In the genomic region with DNA sequence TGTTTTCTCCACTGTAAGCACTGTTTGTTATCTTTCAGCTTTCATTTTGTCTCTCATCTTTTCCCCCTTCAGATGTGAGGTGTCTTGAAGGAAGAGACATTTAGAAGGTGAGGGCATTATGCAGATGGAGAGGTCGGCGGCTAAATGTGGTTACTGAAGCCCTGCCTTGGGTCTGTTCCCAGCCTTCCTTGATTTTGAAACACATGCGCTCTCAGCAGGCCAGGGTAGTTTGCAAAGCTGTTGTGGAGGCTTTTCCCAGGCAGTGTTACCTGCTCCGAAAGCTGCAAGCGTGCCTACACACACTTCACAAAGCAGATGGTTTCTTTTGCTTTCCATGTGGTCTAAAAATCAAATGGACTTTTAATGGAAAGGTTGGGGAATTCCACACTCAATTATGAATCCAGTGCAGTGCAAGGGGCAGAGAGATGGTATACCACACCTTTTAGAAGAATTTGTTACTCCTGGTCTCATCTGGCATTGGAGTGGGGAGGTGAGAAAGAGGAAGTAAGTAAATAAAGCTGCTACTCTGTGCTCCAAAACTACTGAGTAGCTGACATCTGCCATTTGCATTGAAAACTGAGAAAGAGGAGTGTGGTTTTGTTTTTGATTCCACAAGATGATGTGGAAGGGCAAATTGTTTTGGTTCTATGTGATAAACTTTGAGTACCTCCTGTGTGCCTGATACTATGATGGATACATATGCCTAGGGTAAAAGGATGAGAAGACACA, we compare ENCODE assay signal across 1 cellular context.
TF ChIP-seq lines count a peak whose summit lies in the region.

No MANE protein-coding gene starts in this region.

TF ChIP-seq in HepG2, 621 proteins besides CTCF, POLR2A, EP300 and RAD21 (continued from another document):
- TF ChIP-seq, protein P1, sequence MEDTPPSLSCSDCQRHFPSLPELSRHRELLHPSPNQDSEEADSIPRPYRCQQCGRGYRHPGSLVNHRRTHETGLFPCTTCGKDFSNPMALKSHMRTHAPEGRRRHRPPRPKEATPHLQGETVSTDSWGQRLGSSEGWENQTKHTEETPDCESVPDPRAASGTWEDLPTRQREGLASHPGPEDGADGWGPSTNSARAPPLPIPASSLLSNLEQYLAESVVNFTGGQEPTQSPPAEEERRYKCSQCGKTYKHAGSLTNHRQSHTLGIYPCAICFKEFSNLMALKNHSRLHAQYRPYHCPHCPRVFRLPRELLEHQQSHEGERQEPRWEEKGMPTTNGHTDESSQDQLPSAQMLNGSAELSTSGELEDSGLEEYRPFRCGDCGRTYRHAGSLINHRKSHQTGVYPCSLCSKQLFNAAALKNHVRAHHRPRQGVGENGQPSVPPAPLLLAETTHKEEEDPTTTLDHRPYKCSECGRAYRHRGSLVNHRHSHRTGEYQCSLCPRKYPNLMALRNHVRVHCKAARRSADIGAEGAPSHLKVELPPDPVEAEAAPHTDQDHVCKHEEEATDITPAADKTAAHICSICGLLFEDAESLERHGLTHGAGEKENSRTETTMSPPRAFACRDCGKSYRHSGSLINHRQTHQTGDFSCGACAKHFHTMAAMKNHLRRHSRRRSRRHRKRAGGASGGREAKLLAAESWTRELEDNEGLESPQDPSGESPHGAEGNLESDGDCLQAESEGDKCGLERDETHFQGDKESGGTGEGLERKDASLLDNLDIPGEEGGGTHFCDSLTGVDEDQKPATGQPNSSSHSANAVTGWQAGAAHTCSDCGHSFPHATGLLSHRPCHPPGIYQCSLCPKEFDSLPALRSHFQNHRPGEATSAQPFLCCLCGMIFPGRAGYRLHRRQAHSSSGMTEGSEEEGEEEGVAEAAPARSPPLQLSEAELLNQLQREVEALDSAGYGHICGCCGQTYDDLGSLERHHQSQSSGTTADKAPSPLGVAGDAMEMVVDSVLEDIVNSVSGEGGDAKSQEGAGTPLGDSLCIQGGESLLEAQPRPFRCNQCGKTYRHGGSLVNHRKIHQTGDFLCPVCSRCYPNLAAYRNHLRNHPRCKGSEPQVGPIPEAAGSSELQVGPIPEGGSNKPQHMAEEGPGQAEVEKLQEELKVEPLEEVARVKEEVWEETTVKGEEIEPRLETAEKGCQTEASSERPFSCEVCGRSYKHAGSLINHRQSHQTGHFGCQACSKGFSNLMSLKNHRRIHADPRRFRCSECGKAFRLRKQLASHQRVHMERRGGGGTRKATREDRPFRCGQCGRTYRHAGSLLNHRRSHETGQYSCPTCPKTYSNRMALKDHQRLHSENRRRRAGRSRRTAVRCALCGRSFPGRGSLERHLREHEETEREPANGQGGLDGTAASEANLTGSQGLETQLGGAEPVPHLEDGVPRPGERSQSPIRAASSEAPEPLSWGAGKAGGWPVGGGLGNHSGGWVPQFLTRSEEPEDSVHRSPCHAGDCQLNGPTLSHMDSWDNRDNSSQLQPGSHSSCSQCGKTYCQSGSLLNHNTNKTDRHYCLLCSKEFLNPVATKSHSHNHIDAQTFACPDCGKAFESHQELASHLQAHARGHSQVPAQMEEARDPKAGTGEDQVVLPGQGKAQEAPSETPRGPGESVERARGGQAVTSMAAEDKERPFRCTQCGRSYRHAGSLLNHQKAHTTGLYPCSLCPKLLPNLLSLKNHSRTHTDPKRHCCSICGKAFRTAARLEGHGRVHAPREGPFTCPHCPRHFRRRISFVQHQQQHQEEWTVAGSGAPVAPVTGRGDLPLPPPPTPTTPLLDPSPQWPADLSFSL (CRISPR knock-in tag; IDR thresholded peaks at IDR 0.05): no peak
- no peak for TF ChIP-seq ZBTB1 (CRISPR knock-in tag; IDR thresholded peaks at IDR 0.05; ENCODE audit: borderline replicate concordance)
- no peak for TF ChIP-seq ZNF383 (CRISPR knock-in tag; IDR thresholded peaks at IDR 0.05; ENCODE audit: borderline replicate concordance)
- no peak for TF ChIP-seq ZFP82 (CRISPR knock-in tag; IDR thresholded peaks at IDR 0.05; ENCODE audit: borderline replicate concordance)
- no peak for TF ChIP-seq KLF11 (CRISPR knock-in tag; IDR thresholded peaks at IDR 0.05)
- TF ChIP-seq, protein P2, sequence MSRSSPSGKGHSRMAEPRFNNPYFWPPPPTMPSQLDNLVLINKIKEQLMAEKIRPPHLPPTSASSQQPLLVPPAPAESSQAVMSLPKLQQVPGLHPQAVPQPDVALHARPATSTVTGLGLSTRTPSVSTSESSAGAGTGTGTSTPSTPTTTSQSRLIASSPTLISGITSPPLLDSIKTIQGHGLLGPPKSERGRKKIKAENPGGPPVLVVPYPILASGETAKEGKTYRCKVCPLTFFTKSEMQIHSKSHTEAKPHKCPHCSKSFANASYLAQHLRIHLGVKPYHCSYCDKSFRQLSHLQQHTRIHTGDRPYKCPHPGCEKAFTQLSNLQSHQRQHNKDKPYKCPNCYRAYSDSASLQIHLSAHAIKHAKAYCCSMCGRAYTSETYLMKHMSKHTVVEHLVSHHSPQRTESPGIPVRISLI (CRISPR knock-in tag; IDR thresholded peaks at IDR 0.05; ENCODE audit: borderline replicate concordance): no peak
- TF ChIP-seq ZNF234 (CRISPR knock-in tag; conservative IDR thresholded peaks at IDR 0.05): no peak
- no peak for TF ChIP-seq CREM (IDR thresholded peaks at IDR 0.05)
- TF ChIP-seq CREM (CRISPR knock-in tag; IDR thresholded peaks at IDR 0.05): no peak
- TF ChIP-seq, protein P3, sequence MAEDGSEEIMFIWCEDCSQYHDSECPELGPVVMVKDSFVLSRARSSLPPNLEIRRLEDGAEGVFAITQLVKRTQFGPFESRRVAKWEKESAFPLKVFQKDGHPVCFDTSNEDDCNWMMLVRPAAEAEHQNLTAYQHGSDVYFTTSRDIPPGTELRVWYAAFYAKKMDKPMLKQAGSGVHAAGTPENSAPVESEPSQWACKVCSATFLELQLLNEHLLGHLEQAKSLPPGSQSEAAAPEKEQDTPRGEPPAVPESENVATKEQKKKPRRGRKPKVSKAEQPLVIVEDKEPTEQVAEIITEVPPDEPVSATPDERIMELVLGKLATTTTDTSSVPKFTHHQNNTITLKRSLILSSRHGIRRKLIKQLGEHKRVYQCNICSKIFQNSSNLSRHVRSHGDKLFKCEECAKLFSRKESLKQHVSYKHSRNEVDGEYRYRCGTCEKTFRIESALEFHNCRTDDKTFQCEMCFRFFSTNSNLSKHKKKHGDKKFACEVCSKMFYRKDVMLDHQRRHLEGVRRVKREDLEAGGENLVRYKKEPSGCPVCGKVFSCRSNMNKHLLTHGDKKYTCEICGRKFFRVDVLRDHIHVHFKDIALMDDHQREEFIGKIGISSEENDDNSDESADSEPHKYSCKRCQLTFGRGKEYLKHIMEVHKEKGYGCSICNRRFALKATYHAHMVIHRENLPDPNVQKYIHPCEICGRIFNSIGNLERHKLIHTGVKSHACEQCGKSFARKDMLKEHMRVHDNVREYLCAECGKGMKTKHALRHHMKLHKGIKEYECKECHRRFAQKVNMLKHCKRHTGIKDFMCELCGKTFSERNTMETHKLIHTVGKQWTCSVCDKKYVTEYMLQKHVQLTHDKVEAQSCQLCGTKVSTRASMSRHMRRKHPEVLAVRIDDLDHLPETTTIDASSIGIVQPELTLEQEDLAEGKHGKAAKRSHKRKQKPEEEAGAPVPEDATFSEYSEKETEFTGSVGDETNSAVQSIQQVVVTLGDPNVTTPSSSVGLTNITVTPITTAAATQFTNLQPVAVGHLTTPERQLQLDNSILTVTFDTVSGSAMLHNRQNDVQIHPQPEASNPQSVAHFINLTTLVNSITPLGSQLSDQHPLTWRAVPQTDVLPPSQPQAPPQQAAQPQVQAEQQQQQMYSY (CRISPR knock-in tag; IDR thresholded peaks at IDR 0.05): no peak
- TF ChIP-seq ZNF746 (CRISPR knock-in tag; IDR thresholded peaks at IDR 0.05): no peak
- no peak for TF ChIP-seq ZNF562 (CRISPR knock-in tag; IDR thresholded peaks at IDR 0.05; ENCODE audit: borderline replicate concordance)
- no peak for TF ChIP-seq ZNF543 (CRISPR knock-in tag; IDR thresholded peaks at IDR 0.05)
- no peak for TF ChIP-seq HOXA5 (CRISPR knock-in tag; IDR thresholded peaks at IDR 0.05)
